12 cellular contexts compared by ENCODE assay signal in the genomic region with DNA sequence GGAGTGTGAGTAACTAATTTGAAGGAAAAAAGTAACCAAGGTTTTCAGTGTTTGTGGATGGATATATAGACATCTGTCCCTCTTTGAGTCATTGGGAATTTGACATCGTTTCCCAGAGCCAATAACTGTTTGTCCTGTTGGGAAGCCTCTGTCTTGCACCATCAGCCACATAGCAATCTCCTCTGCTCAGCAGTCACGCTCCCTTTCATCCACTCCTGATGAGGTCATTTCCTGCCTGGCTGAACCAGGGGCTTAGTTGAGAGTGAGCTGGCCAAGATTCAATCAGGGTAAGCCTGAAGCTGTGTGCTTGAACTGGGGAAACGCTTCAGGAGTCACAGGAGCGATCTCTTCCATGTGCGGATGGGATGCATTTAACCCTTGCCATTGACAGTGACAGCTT.
DNase-seq lines count a peak whose midpoint lies in the region; ATAC-seq and TF ChIP-seq lines count a peak whose summit lies in the region.
"Had no signal": no experiment of that assay in that cellular context is flagged by ENCODE, and none has a peak within 500 bp of the region (broad histone marks: within the 10 kb centered on the region; RNA-seq: fewer than 3 reads in every experiment).

No MANE protein-coding gene starts in this region.

- H3K36me3 ChIP-seq in kidney epithelial cell (ENCODE audit: control insufficient read depth, insufficient read depth, low read length) = no peaks in the 10 kb centered on the region

- peak overlapping the region in 3 of 5 experiments; percentile 7 to 85 (median 73) for H3K27ac Mint-ChIP-seq in brain
- H3K27ac Mint-ChIP-seq in T-helper 2 cell treated with Interferon-gamma antibody and Interleukin-4, amounts not matched to agents 5 μg/mL and 100 μg/mL, for 36 hours = no peak overlapping the region
- no peak overlapping the region for H3K27ac Mint-ChIP-seq in effector memory CD8-positive, alpha-beta T cell
- H3K27ac Mint-ChIP-seq: CD8-positive, alpha-beta T cell; stimulated activated naive CD8-positive, alpha-beta T cell treated with anti-CD3 and anti-CD28 coated beads, Interleukin-15, amount 100 ng/mL, for 72 hours had no signal

- H3K27me3 Mint-ChIP-seq in brain = peaks cover 15% of the 10 kb centered on the region
- H3K27me3 Mint-ChIP-seq in T-helper 2 cell treated with Interferon-gamma antibody and Interleukin-4, amounts not matched to agents 5 μg/mL and 100 μg/mL, for 36 hours (ENCODE audit: low read depth) = no peaks in the 10 kb centered on the region
- peaks cover 12 to 21% of the 10 kb centered on the region in 2 donors for H3K27me3 Mint-ChIP-seq in effector memory CD8-positive, alpha-beta T cell

- H3K4me3 ChIP-seq in AG04450 (ENCODE audit: low read depth, low read length) = no peak overlapping the region
- H3K4me3 ChIP-seq in kidney epithelial cell (ENCODE audit: low read depth, low read length) = no peak overlapping the region

- H3K9me3 ChIP-seq in AG04450 (ENCODE audit: control insufficient read depth, insufficient read depth, low read length) = no peaks in the 10 kb centered on the region

- DNase-seq in AG04450 (ENCODE audit: low read depth, low spot score) (peak; percentile 74), HT1080 (ENCODE audit: low read depth) (peak; percentile 95), kidney epithelial cell (ENCODE audit: low read depth) (peak; percentile 98), NCI-H2107 (lab: John Stamatoyannopoulos, UW) (no peak)
- no peak for DNase-seq in T-helper 2 cell treated with Interferon-gamma antibody and Interleukin-4, amounts not matched to agents 5 μg/mL and 100 μg/mL, for 36 hours (ENCODE audit: low spot score)
- DNase-seq in effector memory CD8-positive, alpha-beta T cell = no peak
- DNase-seq: activated T-cell treated with anti-CD3 and anti-CD28 coated beads, Interleukin-2, amount 50 U/mL, for 1 hour; CD8-positive, alpha-beta T cell; NCI-H2171; stimulated activated naive CD8-positive, alpha-beta T cell treated with anti-CD3 and anti-CD28 coated beads, Interleukin-15, amount 100 ng/mL, for 72 hours had no signal

- POLR2A ChIA-PET in AG04450 (lab: Yijun Ruan, JAX) = no interaction called here

- ATAC-seq in GM18858 (IDR thresholded peaks at IDR 0.05; ENCODE audit: unreplicated experiment) = no peak
- no peak for ATAC-seq in effector memory CD8-positive, alpha-beta T cell (replicated peaks)
- ATAC-seq: CD8-positive, alpha-beta T cell; stimulated activated naive CD8-positive, alpha-beta T cell treated with anti-CD3 and anti-CD28 coated beads, Interleukin-15, amount 100 ng/mL, for 72 hours had no signal

- H3K4me3 Mint-ChIP-seq in brain = no peak overlapping the region
- H3K4me3 Mint-ChIP-seq in T-helper 2 cell treated with Interferon-gamma antibody and Interleukin-4, amounts not matched to agents 5 μg/mL and 100 μg/mL, for 36 hours = no peak overlapping the region
- no peak overlapping the region for H3K4me3 Mint-ChIP-seq in effector memory CD8-positive, alpha-beta T cell
- H3K4me3 Mint-ChIP-seq: CD8-positive, alpha-beta T cell; stimulated activated naive CD8-positive, alpha-beta T cell treated with anti-CD3 and anti-CD28 coated beads, Interleukin-15, amount 100 ng/mL, for 72 hours had no signal

- H3K36me3 Mint-ChIP-seq in brain = no peaks in the 10 kb centered on the region
- H3K36me3 Mint-ChIP-seq in T-helper 2 cell treated with Interferon-gamma antibody and Interleukin-4, amounts not matched to agents 5 μg/mL and 100 μg/mL, for 36 hours (ENCODE audit: low read depth) = no peaks in the 10 kb centered on the region
- no peaks in the 10 kb centered on the region for H3K36me3 Mint-ChIP-seq in effector memory CD8-positive, alpha-beta T cell (ENCODE audit: insufficient read depth)
- H3K36me3 Mint-ChIP-seq: CD8-positive, alpha-beta T cell had no signal

- H3K27me3 ChIP-seq in AG04450 (ENCODE audit: control insufficient read depth, insufficient read depth, low read length) = no peaks in the 10 kb centered on the region
- H3K27me3 ChIP-seq in kidney epithelial cell (ENCODE audit: control insufficient read depth, insufficient read depth, low read length) = no peaks in the 10 kb centered on the region

- H3K27ac ChIP-seq in AG04450 (ENCODE audit: low read depth, low read length) = peak overlapping the region; percentile 58

- no peak for TF ChIP-seq CTCF in AG04450 (IDR thresholded peaks at IDR 0.05; ENCODE audit: low read depth, low read length)
- no peak for TF ChIP-seq CTCF in brain (conservative IDR thresholded peaks at IDR 0.05)
- no peak for TF ChIP-seq CTCF in kidney epithelial cell (IDR thresholded peaks at IDR 0.05; ENCODE audit: insufficient read depth, low read length, poor library complexity, severe bottlenecking)

- H3K4me1 Mint-ChIP-seq in brain = peaks cover 7% of the 10 kb centered on the region
- no peaks in the 10 kb centered on the region for H3K4me1 Mint-ChIP-seq in T-helper 2 cell treated with Interferon-gamma antibody and Interleukin-4, amounts not matched to agents 5 μg/mL and 100 μg/mL, for 36 hours (ENCODE audit: low read depth)
- no peaks in the 10 kb centered on the region for H3K4me1 Mint-ChIP-seq in effector memory CD8-positive, alpha-beta T cell (ENCODE audit: low read depth in 2 of 2)
- H3K4me1 Mint-ChIP-seq: stimulated activated naive CD8-positive, alpha-beta T cell treated with anti-CD3 and anti-CD28 coated beads, Interleukin-15, amount 100 ng/mL, for 72 hours had no signal

- CTCF ChIA-PET in AG04450 (lab: Charles Lee) = no interaction called here

- H3K9me3 Mint-ChIP-seq in brain = peaks cover 4 to 15% (median 11%) of the 10 kb centered on the region in 5 experiments
- H3K9me3 Mint-ChIP-seq in T-helper 2 cell treated with Interferon-gamma antibody and Interleukin-4, amounts not matched to agents 5 μg/mL and 100 μg/mL, for 36 hours = peaks cover 7% of the 10 kb centered on the region
- H3K9me3 Mint-ChIP-seq in effector memory CD8-positive, alpha-beta T cell = no peaks in the 10 kb centered on the region

Comparison
In these comparisons a context has a peak if more than half of its experiments do, and no peak if none do; other contexts are left out.
1. DNase-seq: peak in AG04450 (single experiment), HT1080 (single experiment) and kidney epithelial cell (single experiment); none in NCI-H2107 (single experiment), T-helper 2 cell treated with Interferon-gamma antibody and Interleukin-4, amounts not matched to agents 5 μg/mL and 100 μg/mL, for 36 hours (single experiment) and effector memory CD8-positive, alpha-beta T cell (0 of 3).
2. H3K27ac Mint-ChIP-seq: peak in brain (3 of 5); none in T-helper 2 cell treated with Interferon-gamma antibody and Interleukin-4, amounts not matched to agents 5 μg/mL and 100 μg/mL, for 36 hours (single experiment) and effector memory CD8-positive, alpha-beta T cell (0 of 2).